Comparison of ENCODE assay signal across 8 cellular contexts in genomic region chr5:129906177-129906887, GRCh38. TPM values are rescaled to one million over a fixed set of nuclear protein-coding genes. Genes with fewer than 3 reads are reported as not detected.
A peak's percentile ranks its signal among the peaks of the same experiment; 100 is the strongest.
DNase-seq lines count a peak whose midpoint lies in the region; ATAC-seq and TF ChIP-seq lines count a peak whose summit lies in the region.

No MANE protein-coding gene starts in this region.

- peak overlapping the region; percentile 52 for H3K4me3 ChIP-seq in HEK293 (ENCODE audit: low read depth, low read length)
- peak overlapping the region; percentile 84 for H3K4me3 ChIP-seq in iPS-20b (ENCODE audit: low read length)
- H3K4me3 ChIP-seq in skin epidermis = peak overlapping the region; percentile 41 to 76 (median 68)

- CTCF ChIA-PET in HEK293 (lab: Yijun Ruan, JAX) = no interaction called here

- peak; percentile 35; the same call in 1 of the 2 replicates for TF ChIP-seq CTCF in HEK293 (tag by site-specific recombination; IDR thresholded peaks at IDR 0.05)

- no peak for ATAC-seq in GM21576 (IDR thresholded peaks at IDR 0.05; ENCODE audit: unreplicated experiment)

- H3K9me3 ChIP-seq in HEK293 (ENCODE audit: control insufficient read depth, insufficient read depth, low read depth, low read length) = no peaks in the 10 kb centered on the region
- H3K9me3 ChIP-seq in iPS-20b (ENCODE audit: insufficient read depth, low read depth, low read length) = no peaks in the 10 kb centered on the region

- H3K9me3 Mint-ChIP-seq in activated naive CD8-positive, alpha-beta T cell treated with anti-CD3 and anti-CD28 coated beads for 36 hours = no peaks in the 10 kb centered on the region

- H3K27me3 Mint-ChIP-seq in activated naive CD8-positive, alpha-beta T cell treated with anti-CD3 and anti-CD28 coated beads for 36 hours = peaks cover 50% of the 10 kb centered on the region

- H3K36me3 Mint-ChIP-seq in activated naive CD8-positive, alpha-beta T cell treated with anti-CD3 and anti-CD28 coated beads for 36 hours = peaks cover 2% of the 10 kb centered on the region

- H3K4me1 ChIP-seq in HEK293 (ENCODE audit: control insufficient read depth, insufficient read depth, low read length) (no peaks in the 10 kb centered on the region), iPS-20b (ENCODE audit: insufficient read depth, low read length) (no peaks in the 10 kb centered on the region; the same call in 1 of the 2 replicates)

- H3K27ac ChIP-seq in HEK293 (ENCODE audit: extremely low read depth, low read depth, low read length) (no peak overlapping the region), iPS-20b (ENCODE audit: low read length) (no peak overlapping the region), skin epidermis (peak overlapping the region in 1 of 21 experiments; percentile 31)

- H3K4me1 Mint-ChIP-seq in activated naive CD8-positive, alpha-beta T cell treated with anti-CD3 and anti-CD28 coated beads for 36 hours = peaks cover 12% of the 10 kb centered on the region

- peak overlapping the region; percentile 59 for H3K4me3 Mint-ChIP-seq in activated naive CD8-positive, alpha-beta T cell treated with anti-CD3 and anti-CD28 coated beads for 36 hours

- peaks cover 60% of the 10 kb centered on the region for H3K27me3 ChIP-seq in iPS-20b (ENCODE audit: insufficient read depth, low read length)

- POLR2A ChIA-PET in HEK293 (lab: Yijun Ruan, JAX) = no interaction called here

- DNase-seq in activated naive CD8-positive, alpha-beta T cell treated with anti-CD3 and anti-CD28 coated beads for 36 hours = no peak
- DNase-seq in COR-L47 (lab: John Stamatoyannopoulos, UW) (no peak), DMS79 (lab: John Stamatoyannopoulos, UW) (no peak), NCI-H2029 treated with DMSO at 0.1 percent for 48 hours (lab: John Stamatoyannopoulos, UW) (no peak)

- H3K9ac ChIP-seq in iPS-20b (ENCODE audit: low read depth, low read length) = no peak overlapping the region

- H3K27ac Mint-ChIP-seq in activated naive CD8-positive, alpha-beta T cell treated with anti-CD3 and anti-CD28 coated beads for 36 hours = no peak overlapping the region

- no peaks in the 10 kb centered on the region for H3K36me3 ChIP-seq in HEK293 (ENCODE audit: control insufficient read depth in 2 of 2, insufficient read depth in 1 of 2, low read length in 2 of 2)
- H3K36me3 ChIP-seq in iPS-20b (ENCODE audit: insufficient read depth, low read depth, low read length) = no peaks in the 10 kb centered on the region

TF ChIP-seq in HEK293, 187 proteins besides CTCF, POLR2A, EP300 and RAD21 (continues in another document):
- TF ChIP-seq ZNF133 (tag by site-specific recombination; IDR thresholded peaks at IDR 0.05) = no peak
- TF ChIP-seq ZNF148 (tag by site-specific recombination; IDR thresholded peaks at IDR 0.05; ENCODE audit: borderline replicate concordance) = no peak
- no peak for TF ChIP-seq ZNF121 (tag by site-specific recombination; IDR thresholded peaks at IDR 0.05)
- no peak for TF ChIP-seq ZBTB7A (tag by site-specific recombination; IDR thresholded peaks at IDR 0.05; ENCODE audit: low read depth)
- no peak for TF ChIP-seq KLF9 (tag by site-specific recombination; IDR thresholded peaks at IDR 0.05; ENCODE audit: low read depth)
- TF ChIP-seq ZNF555 (tag by site-specific recombination; conservative IDR thresholded peaks at IDR 0.05) = no peak
- no peak for TF ChIP-seq ZBTB10 (tag by site-specific recombination; IDR thresholded peaks at IDR 0.05)
- no peak for TF ChIP-seq RBAK (tag by site-specific recombination; IDR thresholded peaks at IDR 0.05)
- no peak for TF ChIP-seq ZNF391 (tag by site-specific recombination; IDR thresholded peaks at IDR 0.05; ENCODE audit: borderline replicate concordance, low read depth)
- peak; percentile 66; the same call in 1 of the 2 replicates for TF ChIP-seq ZNF600 (tag by site-specific recombination; IDR thresholded peaks at IDR 0.05)
- no peak for TF ChIP-seq PRDM2 (tag by site-specific recombination; IDR thresholded peaks at IDR 0.05; ENCODE audit: borderline replicate concordance)
- no peak for TF ChIP-seq HOXA7 (CRISPR knock-in tag; IDR thresholded peaks at IDR 0.05; ENCODE audit: borderline replicate concordance)
- no peak for TF ChIP-seq ZNF626 (tag by site-specific recombination; IDR thresholded peaks at IDR 0.05)
- TF ChIP-seq SP2 (tag by site-specific recombination; IDR thresholded peaks at IDR 0.05) = no peak
- no peak for TF ChIP-seq ZNF302 (tag by site-specific recombination; IDR thresholded peaks at IDR 0.05; ENCODE audit: low read depth)
- no peak for TF ChIP-seq ZNF423 (tag by site-specific recombination; IDR thresholded peaks at IDR 0.05)
- peak; percentile 46 for TF ChIP-seq ZNF654 (tag by site-specific recombination; IDR thresholded peaks at IDR 0.05; ENCODE audit: low read depth)
- no peak for TF ChIP-seq ZNF114 (tag by site-specific recombination; IDR thresholded peaks at IDR 0.05)

RNA-seq across cellular contexts. Expression of gene CHSY3, which starts 2.1 kb away (rescaled TPM):
- not detected for total RNA-seq in activated naive CD8-positive, alpha-beta T cell treated with anti-CD3 and anti-CD28 coated beads for 36 hours
